ENCODE assay signal across 17 cellular contexts in the genomic region with DNA sequence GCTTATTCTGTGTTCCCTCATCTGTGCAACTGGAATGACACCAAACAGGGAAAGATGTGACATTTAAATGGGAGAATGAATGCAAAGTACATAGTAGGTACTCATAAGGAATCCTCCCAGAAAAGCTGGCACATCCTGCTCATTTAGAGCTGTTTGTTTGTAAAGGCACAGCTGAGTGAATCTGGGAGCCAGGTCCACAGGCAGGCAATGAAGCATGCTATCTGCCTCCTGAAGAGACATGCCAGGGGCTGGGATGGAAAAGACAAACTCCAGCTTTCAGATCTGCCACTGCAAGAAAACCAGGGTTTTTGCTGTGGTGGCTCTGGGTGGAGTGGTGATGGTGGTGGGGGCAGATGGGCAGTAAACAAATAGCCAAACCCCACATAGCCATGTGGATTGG.
A peak's percentile ranks its signal among the peaks of the same experiment; 100 is the strongest.
DNase-seq lines count a peak whose midpoint lies in the region; FAIRE-seq and TF ChIP-seq lines count a peak whose summit lies in the region.
"Had no signal": no experiment of that assay in that cellular context is flagged by ENCODE, and none has a peak within 500 bp of the region (broad histone marks: within the 10 kb centered on the region; RNA-seq: fewer than 3 reads in every experiment).

No MANE protein-coding gene starts in this region.

- peak; percentile 45 for DNase-seq in NCI-H2029 (lab: John Stamatoyannopoulos, UW)
- no peak for DNase-seq in NCI-H2029 treated with DMSO at 0.1 percent for 48 hours (lab: John Stamatoyannopoulos, UW)
- DNase-seq in Caki2 (ENCODE audit: low read depth): peak; percentile 16
- peak; percentile 44 for DNase-seq in NCI-H345 treated with DMSO at 0.1 percent for 48 hours (lab: John Stamatoyannopoulos, UW; ENCODE audit: unreplicated experiment)
- peak; percentile 20 for DNase-seq in kidney tubule cell (ENCODE audit: low spot score)
- DNase-seq in D721Med (ENCODE audit: insufficient read length, low spot score): no peak
- no peak for DNase-seq in GF-D8 (lab: John Stamatoyannopoulos, UW)
- no peak for DNase-seq in activated gamma-delta T cell treated with Interleukin-2 at 50 U/mL for 16 hours
- DNase-seq: 8988T; CD4-positive, alpha-beta memory T cell; DMS79 treated with DMSO at 0.1 percent for 48 hours; GOT3; H7; HFFc6; IMR-90 had no signal

- in situ Hi-C loops in Caki2 (cut with HindIII; ENCODE audit: low pct_unique_long_range_greater_than_20kb, low sequenced_read_pairs): no loop called here

- no peak for TF ChIP-seq CTCF in D721Med (IDR thresholded peaks at IDR 0.05; ENCODE audit: insufficient read depth, missing control alignments)

- no peak for FAIRE-seq in D721Med (lab: Jason Lieb, UNC)
- FAIRE-seq: GM12878, HTR-8/SVneo had no signal

Comparison
In these comparisons a context has a peak if more than half of its experiments do, and no peak if none do; other contexts are left out.
1. DNase-seq: peak in NCI-H2029 (single experiment), Caki2 (single experiment), NCI-H345 treated with DMSO at 0.1 percent for 48 hours (single experiment) and kidney tubule cell (single experiment); none in NCI-H2029 treated with DMSO at 0.1 percent for 48 hours (single experiment), D721Med (single experiment), GF-D8 (single experiment) and activated gamma-delta T cell treated with Interleukin-2 at 50 U/mL for 16 hours (single experiment).